ENCODE assay signal across 11 cellular contexts in genomic region chr3:69524826-69525225, GRCh38.
DNase-seq lines count a peak whose midpoint lies in the region; ATAC-seq and TF ChIP-seq lines count a peak whose summit lies in the region.
"Had no signal": no experiment of that assay in that cellular context is flagged by ENCODE, and none has a peak within 500 bp of the region (broad histone marks: within the 10 kb centered on the region; RNA-seq: fewer than 3 reads in every experiment).

No MANE protein-coding gene starts in this region.

- TF ChIP-seq CTCF in left ventricle myocardium inferior (IDR thresholded peaks at IDR 0.05; ENCODE audit: borderline replicate concordance) (no peak), WERI-Rb-1 (IDR thresholded peaks at IDR 0.05; ENCODE audit: low read depth, low read length) (no peak)

- H3K27ac ChIP-seq in left ventricle myocardium inferior (replicated peaks) (no peak overlapping the region), WERI-Rb-1 (no peak overlapping the region)
- H3K27ac ChIP-seq: GM23248 had no signal

- H3K27me3 ChIP-seq in left ventricle myocardium inferior (ENCODE audit: low read depth) (no peaks in the 10 kb centered on the region), WERI-Rb-1 (ENCODE audit: insufficient read depth, low read depth, severe bottlenecking) (peaks cover 5% of the 10 kb centered on the region)
- H3K27me3 ChIP-seq: BLaER1 treated with 17β-estradiol and CSF1 and Interleukin-3, amounts not matched to agents 10 nM and 100 nM had no signal

- H3K9me3 ChIP-seq in left ventricle myocardium inferior (replicated peaks): no peaks in the 10 kb centered on the region
- no peaks in the 10 kb centered on the region for H3K9me3 ChIP-seq in WERI-Rb-1 (ENCODE audit: severe bottlenecking)
- H3K9me3 ChIP-seq: Caco-2, HAP-1 had no signal

- DNase-seq in left ventricle myocardium superior (no peak), left ventricle myocardium inferior (no peak), MV-4-11 (lab: John Stamatoyannopoulos, UW) (peak; percentile 7), medulla oblongata (ENCODE audit: extremely low spot score) (peak; percentile 27), WERI-Rb-1 (no peak)
- no peak for DNase-seq in activated CD8-positive, alpha-beta memory T cell treated with anti-CD3 and anti-CD28 coated beads, Interleukin-2, amount 50 U/mL, for 4 hours
- DNase-seq: Caco-2; CD4-positive, alpha-beta T cell; GM23248 had no signal

- intact Hi-C loops in left ventricle myocardium superior (cut with micrococcal nuclease) (no loop called here), left ventricle myocardium inferior (cut with micrococcal nuclease) (no loop called here)

- ATAC-seq in left ventricle myocardium superior: peak; percentile 59

- H3K36me3 ChIP-seq in left ventricle myocardium inferior (no peaks in the 10 kb centered on the region), WERI-Rb-1 (no peaks in the 10 kb centered on the region)
- H3K36me3 ChIP-seq: BLaER1 treated with 17β-estradiol and CSF1 and Interleukin-3, amounts not matched to agents 10 nM and 100 nM; HAP-1 had no signal

- peaks cover 29% of the 10 kb centered on the region for H3K4me1 ChIP-seq in left ventricle myocardium inferior
- H3K4me1 ChIP-seq: Caco-2, HAP-1 had no signal

- no peak overlapping the region for H3K4me3 ChIP-seq in left ventricle myocardium inferior
- H3K4me3 ChIP-seq in WERI-Rb-1 (ENCODE audit: low read depth, low read length): no peak overlapping the region
- H3K4me3 ChIP-seq: BLaER1 treated with 17β-estradiol and CSF1 and Interleukin-3, amounts not matched to agents 10 nM and 100 nM; GM23248; HAP-1 had no signal

Comparison
In these comparisons a context has a peak if more than half of its experiments do, and no peak if none do; other contexts are left out.
1. DNase-seq: peak in MV-4-11 (single experiment) and medulla oblongata (single experiment); none in left ventricle myocardium superior (single experiment), left ventricle myocardium inferior (single experiment), activated CD8-positive, alpha-beta memory T cell treated with anti-CD3 and anti-CD28 coated beads, Interleukin-2, amount 50 U/mL, for 4 hours (single experiment) and WERI-Rb-1 (single experiment).